In the genomic region with DNA sequence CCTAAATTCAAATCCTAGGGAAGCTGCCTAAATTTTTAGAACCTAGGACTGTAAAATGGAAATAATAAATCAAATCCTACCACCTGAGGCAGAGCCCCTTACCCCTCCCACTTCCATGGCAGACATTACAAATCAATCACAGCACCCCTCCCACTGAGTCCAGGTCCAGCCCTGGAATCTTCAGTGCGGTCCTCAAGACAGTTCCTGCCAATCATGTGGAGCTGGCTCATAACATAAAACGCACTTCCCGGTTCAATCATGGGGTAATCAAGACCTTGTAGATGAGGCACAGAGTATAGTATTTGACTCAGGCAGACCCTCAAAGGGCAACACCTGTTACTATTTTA, we compare ENCODE assay signal across 8 cellular contexts.
"Had no signal": no experiment of that assay in that cellular context is flagged by ENCODE, and none has a peak within 500 bp of the region (broad histone marks: within the 10 kb centered on the region; RNA-seq: fewer than 3 reads in every experiment).

No MANE protein-coding gene starts in this region.

- H3K9me3 Mint-ChIP-seq: GM23338, H9 had no signal

- H2AFZ ChIP-seq: GM23338 had no signal

- H3K27ac ChIP-seq: HL-60 had no signal

- DNase-seq: H9, KG1 had no signal

- H3K4me3 Mint-ChIP-seq: GM23338, H9 had no signal

- H3K27ac Mint-ChIP-seq: GM23338, H9 had no signal

- ATAC-seq: GM23338, HepG2, K562 had no signal

- H3K4me3 ChIP-seq: GM23338, K562 had no signal

- H3K4me2 ChIP-seq: GM23338 had no signal

- FAIRE-seq: H1, H54, HepG2, K562 had no signal
